In the genomic region with DNA sequence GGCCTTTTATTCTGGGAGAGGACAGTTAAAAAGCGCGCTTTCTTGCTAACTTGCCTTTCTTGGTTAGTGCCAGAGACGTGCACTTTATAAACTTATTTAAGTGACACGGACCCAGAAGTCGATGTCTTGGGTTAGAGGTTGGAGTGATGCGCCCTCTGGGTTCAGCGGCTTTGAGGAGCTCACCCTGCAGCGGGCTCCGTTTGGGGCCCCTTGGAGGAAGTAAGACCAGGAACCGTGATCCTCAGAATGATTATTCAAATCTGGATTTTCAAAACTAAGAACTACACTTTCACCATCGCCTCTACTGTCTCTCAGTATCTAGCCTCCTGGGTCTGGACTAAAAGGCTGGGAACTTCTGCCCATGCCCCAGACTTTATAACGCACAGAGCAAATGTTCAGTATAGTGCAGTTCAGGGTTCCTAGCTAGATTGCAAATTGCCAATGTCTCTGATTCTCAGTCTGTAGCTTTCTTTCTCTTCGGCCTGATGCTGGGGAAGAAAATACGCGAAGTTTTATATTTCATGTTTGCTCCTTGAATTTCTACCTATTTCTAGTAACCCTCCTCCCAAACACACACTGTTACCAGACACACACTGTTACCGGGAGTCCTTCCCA, we compare ENCODE assay signal across 8 cellular contexts. TPM values are rescaled to one million over a fixed set of nuclear protein-coding genes. Genes with fewer than 3 reads are reported as not detected.
A peak's percentile ranks its signal among the peaks of the same experiment; 100 is the strongest.
DNase-seq lines count a peak whose midpoint lies in the region; ATAC-seq and TF ChIP-seq lines count a peak whose summit lies in the region.

No MANE protein-coding gene starts in this region.

- peaks cover 4% of the 10 kb centered on the region for H3K27me3 Mint-ChIP-seq in endodermal cell (ENCODE audit: insufficient read depth)

- H3K36me3 Mint-ChIP-seq in endodermal cell (ENCODE audit: low read depth), result peaks cover 14% of the 10 kb centered on the region

- no peak overlapping the region for H3K14ac ChIP-seq in trophoblast cell (ENCODE audit: low read length)

- no peak overlapping the region for H3K4ac ChIP-seq in trophoblast cell (ENCODE audit: low read depth, low read length)

- peak overlapping the region; percentile 85 for H3K4me2 ChIP-seq in trophoblast cell (ENCODE audit: low read length)

- no peak overlapping the region for H4K12ac ChIP-seq in trophoblast cell (ENCODE audit: low read depth, low read length)

- DNase-seq in BJ (ENCODE audit: low read depth) (no peak), NOMO-1 (lab: John Stamatoyannopoulos, UW; ENCODE audit: unreplicated experiment in 2 of 2) (peak; percentile 35 to 53), endodermal cell (peak; percentile 70), trophoblast cell (no peak), iPS-NIHi11 (ENCODE audit: low spot score) (no peak), NCI-H226 (no peak), NCI-H446 treated with DMSO at 0.1 percent for 48 hours (lab: John Stamatoyannopoulos, UW) (no peak)

- H3K4me3 Mint-ChIP-seq in endodermal cell, result peak overlapping the region; percentile 51

- H3K4me1 ChIP-seq in endodermal cell (ENCODE audit: control insufficient read depth, insufficient read depth, low read length) (peaks cover 7% of the 10 kb centered on the region), trophoblast cell (ENCODE audit: control insufficient read depth in 1 of 2, insufficient read depth in 2 of 2, low read length in 2 of 2) (peaks cover 5 to 10% of the 10 kb centered on the region in 2 experiments)

- peak; percentile 51 for ATAC-seq in GM21423 (IDR thresholded peaks at IDR 0.05; ENCODE audit: unreplicated experiment)

- H3K4me1 Mint-ChIP-seq in endodermal cell, result peaks cover 25% of the 10 kb centered on the region

- no peak overlapping the region for H2AK5ac ChIP-seq in trophoblast cell (ENCODE audit: low read length)

- H3K9ac ChIP-seq in endodermal cell (ENCODE audit: extremely low read depth, low read length, poor library complexity, severe bottlenecking) (peak overlapping the region; percentile 41), trophoblast cell (ENCODE audit: low read length) (no peak overlapping the region)

- peak overlapping the region; percentile 43 for H4K8ac ChIP-seq in trophoblast cell (ENCODE audit: low read depth, low read length)

- no peak for TF ChIP-seq CTCF in BJ (IDR thresholded peaks at IDR 0.05; ENCODE audit: insufficient read depth, low read depth, low read length)
- TF ChIP-seq CTCF in endodermal cell (conservative IDR thresholded peaks at IDR 0.05), result no peak

- no peak overlapping the region for H3K18ac ChIP-seq in trophoblast cell (ENCODE audit: low read length)

- H2AFZ ChIP-seq in trophoblast cell (ENCODE audit: insufficient read depth, low read length, poor library complexity), result no peak overlapping the region

- peak overlapping the region; percentile 42 for H3K4me3 ChIP-seq in BJ (ENCODE audit: low read depth, low read length)
- H3K4me3 ChIP-seq in endodermal cell (ENCODE audit: low read length), result peak overlapping the region; percentile 49
- H3K4me3 ChIP-seq in trophoblast cell (ENCODE audit: low read depth, low read length), result no peak overlapping the region

- no peak overlapping the region for H4K91ac ChIP-seq in trophoblast cell (ENCODE audit: low read depth, low read length)

- H2BK5ac ChIP-seq in trophoblast cell (ENCODE audit: low read depth, low read length, poor library complexity), result no peak overlapping the region

- no peak overlapping the region for H2BK12ac ChIP-seq in trophoblast cell (ENCODE audit: low read length)

- H3K9me3 ChIP-seq in endodermal cell (ENCODE audit: control insufficient read depth, low read length), result no peaks in the 10 kb centered on the region
- peaks cover 2% of the 10 kb centered on the region for H3K9me3 ChIP-seq in trophoblast cell (ENCODE audit: insufficient read depth, low read depth, low read length)

- peaks cover 2% of the 10 kb centered on the region for H3K79me2 ChIP-seq in trophoblast cell (ENCODE audit: control insufficient read depth, insufficient read depth, low read length, poor library complexity)

- peak overlapping the region; percentile 87 for H3K27ac Mint-ChIP-seq in endodermal cell

- peaks cover 4% of the 10 kb centered on the region for H3K9me3 Mint-ChIP-seq in endodermal cell

- H3K27me3 ChIP-seq in BJ (ENCODE audit: control insufficient read depth, insufficient read depth, low read length) (peaks cover 14% of the 10 kb centered on the region), endodermal cell (ENCODE audit: control insufficient read depth, insufficient read depth, low read length, poor library complexity, severe bottlenecking) (peaks cover 4% of the 10 kb centered on the region), trophoblast cell (ENCODE audit: insufficient read depth, low read length) (no peaks in the 10 kb centered on the region)

- H3K27ac ChIP-seq in endodermal cell (ENCODE audit: low read depth, low read length), result no peak overlapping the region
- H3K27ac ChIP-seq in trophoblast cell (ENCODE audit: low read depth, low read length), result no peak overlapping the region

- POLR2A ChIA-PET in BJ (lab: Charles Lee), result no interaction called here

- WGBS in endodermal cell (ENCODE audit: insufficient coverage in 1 of 2, insufficient read length in 1 of 2), 2 experiments, result 52 to 65% methylated on average over 14 to 16 of the region's 16 CpGs
- no CpG with 5 or more reads among the region's 16 CpGs for WGBS in trophoblast cell (ENCODE audit: extremely low coverage, insufficient coverage, insufficient read length)

- no peaks in the 10 kb centered on the region for H3K36me3 ChIP-seq in BJ (ENCODE audit: control insufficient read depth, insufficient read depth, low read length)
- H3K36me3 ChIP-seq in endodermal cell (ENCODE audit: control insufficient read depth, insufficient read depth, low read length), result peaks cover 6% of the 10 kb centered on the region
- H3K36me3 ChIP-seq in trophoblast cell (ENCODE audit: control insufficient read depth in 1 of 2, insufficient read depth in 2 of 2, low read length in 2 of 2), result no peaks in the 10 kb centered on the region

- H2BK120ac ChIP-seq in trophoblast cell (ENCODE audit: insufficient read depth, low read length, poor library complexity), result no peak overlapping the region

- peaks cover 3% of the 10 kb centered on the region for H3K79me1 ChIP-seq in trophoblast cell (ENCODE audit: low read length)

- CTCF ChIA-PET in BJ (lab: Yijun Ruan, JAX), result interaction anchor here (0.9 to 11.3 kb wide), 3 partner anchors 12 to 49 kb away, joined by 3 to 186 read pairs (median 4); no protein-coding TSS in a partner anchor

- no peak overlapping the region for H3K23ac ChIP-seq in trophoblast cell (ENCODE audit: low read length)

RNA-seq across cellular contexts. Expression of a gene that starts 18.6 kb away (rescaled TPM):
- polyA plus RNA-seq in BJ (2011; rRNA removed), result 7.6 and 10.8 TPM in 2 replicates
- 11.5 and 21.1 TPM in 2 replicates for polyA minus RNA-seq in BJ (2011; rRNA and poly(A)+ RNA removed)
- 10 to 100 TPM; 75.5 to 76.2 TPM for total RNA-seq in endodermal cell
- 72.7 TPM for polyA plus RNA-seq in endodermal cell (2013, experiment 1 of 2)
- 71.3 TPM for polyA plus RNA-seq in endodermal cell (2013, experiment 2 of 2)
- polyA plus RNA-seq in trophoblast cell (2013), result 18.5 and 18.9 TPM in 2 replicates

RNA-seq across cellular contexts. Expression of a gene that starts 25.3 kb away (rescaled TPM):
- 0.22 and 0.29 TPM in 2 replicates for polyA plus RNA-seq in BJ (2011; rRNA removed)
- 0.33 and 0.51 TPM in 2 replicates for polyA minus RNA-seq in BJ (2011; rRNA and poly(A)+ RNA removed)
- 10 to 100 TPM; 33.2 to 35.6 TPM for total RNA-seq in endodermal cell
- polyA plus RNA-seq in endodermal cell (2013, experiment 1 of 2), result 23.2 TPM
- polyA plus RNA-seq in endodermal cell (2013, experiment 2 of 2), result 23.9 TPM
- polyA plus RNA-seq in trophoblast cell (2013), result 2.3 and 2.6 TPM in 2 replicates

RNA-seq across cellular contexts. Expression of a gene that starts 55.0 kb away (rescaled TPM):
- 7.8 and 11.4 TPM in 2 replicates for polyA plus RNA-seq in BJ (2011; rRNA removed)
- polyA minus RNA-seq in BJ (2011; rRNA and poly(A)+ RNA removed), result 6.1 and 9.2 TPM in 2 replicates
- 10 to 100 TPM; 30.8 to 31.4 TPM for total RNA-seq in endodermal cell
- polyA plus RNA-seq in endodermal cell (2013, experiment 1 of 2), result 15.7 TPM
- 18.1 TPM for polyA plus RNA-seq in endodermal cell (2013, experiment 2 of 2)
- polyA plus RNA-seq in trophoblast cell (2013), result 5.2 and 5.3 TPM in 2 replicates

Comparison
In these comparisons a context has a peak if more than half of its experiments do, and no peak if none do; other contexts are left out.
1. DNase-seq: peak in NOMO-1 (2 of 2) and endodermal cell (single experiment); none in BJ (single experiment), trophoblast cell (0 of 2), iPS-NIHi11 (single experiment), NCI-H226 (single experiment) and NCI-H446 treated with DMSO at 0.1 percent for 48 hours (single experiment).